Comparison of ENCODE assay signal across 8 cellular contexts in genomic region chr2:230660294-230661060, GRCh38. TPM values are rescaled to one million over a fixed set of nuclear protein-coding genes. Genes with fewer than 3 reads are reported as not detected.
DNase-seq lines count a peak whose midpoint lies in the region; ATAC-seq, FAIRE-seq and TF ChIP-seq lines count a peak whose summit lies in the region.

No MANE protein-coding gene starts in this region.

- H3K4me1 ChIP-seq in endothelial cell of umbilical vein (ENCODE audit: control insufficient read depth, extremely low read depth, insufficient read depth, low read length) (peaks cover 4% of the 10 kb centered on the region), gastrocnemius medialis (peaks cover 20 to 39% of the 10 kb centered on the region in 2 donors)

- no peaks in the 10 kb centered on the region for H4K20me1 ChIP-seq in endothelial cell of umbilical vein (replicated peaks; ENCODE audit: control insufficient read depth, extremely low read depth, insufficient read depth, low read length)

- no peaks in the 10 kb centered on the region for H3K9me3 ChIP-seq in endothelial cell of umbilical vein (replicated peaks; ENCODE audit: control insufficient read depth, insufficient read depth, low read length)
- no peaks in the 10 kb centered on the region for H3K9me3 ChIP-seq in gastrocnemius medialis

- dilution Hi-C loops in endothelial cell of umbilical vein (cut with MboI; ENCODE audit: extremely low pct_ligation_motif_present, low sequenced_read_pairs): no loop called here

- H3K27me3 Mint-ChIP-seq in T-cell: no peaks in the 10 kb centered on the region

- no TSS peak for BruUV-seq in endothelial cell of umbilical vein (replicated peaks; lab: Mats Ljungman, UMichigan)

- TF ChIP-seq POLR2A in endothelial cell of umbilical vein (IDR thresholded peaks at IDR 0.05; ENCODE audit: low read depth, low read length): no peak
- TF ChIP-seq POLR2A in gastrocnemius medialis (IDR thresholded peaks at IDR 0.05): no peak

- POLR2A ChIA-PET in T-cell (lab: Charles Lee) (interaction anchor here in 1 of 2 donors (0.5 kb wide), 1 partner anchor 739 kb away, joined by 3 read pairs; the partner anchor contains the start of gene TRIP12), endothelial cell of umbilical vein (lab: Charles Lee) (interaction anchor here (0.6 kb wide), 1 partner anchor 94 kb away, joined by 3 read pairs; no protein-coding TSS in a partner anchor)

- H3K36me3 Mint-ChIP-seq in T-cell: no peaks in the 10 kb centered on the region

- no peak overlapping the region for H3K27ac ChIP-seq in endothelial cell of umbilical vein (ENCODE audit: insufficient read depth, low read depth, low read length)
- H3K27ac ChIP-seq in gastrocnemius medialis: peak overlapping the region; percentile 45 to 90 (median 72)

- TF ChIP-seq CTCF in GM12873 (IDR thresholded peaks at IDR 0.05; ENCODE audit: insufficient read depth, low read depth, low read length, missing control alignments): peak; percentile 12
- TF ChIP-seq CTCF in endothelial cell of umbilical vein (IDR thresholded peaks at IDR 0.05; ENCODE audit: extremely low read depth in 1 of 2, insufficient read depth in 1 of 2, low read depth in 1 of 2, low read length in 2 of 2): no peak
- TF ChIP-seq CTCF in gastrocnemius medialis (IDR thresholded peaks at IDR 0.05 in 4 of 5, conservative IDR thresholded peaks at IDR 0.05 in 1 of 5): peak in 1 of 5 experiments; percentile 8

- H3K4me3 Mint-ChIP-seq in T-cell: peak overlapping the region; percentile 8 to 71 (median 17)

- FAIRE-seq in endothelial cell of umbilical vein (lab: Jason Lieb, UNC): peak; percentile 78

- H3K9me1 ChIP-seq in endothelial cell of umbilical vein (replicated peaks; ENCODE audit: control insufficient read depth, extremely low read depth, insufficient read depth, low read length): no peaks in the 10 kb centered on the region

- H3K9ac ChIP-seq in endothelial cell of umbilical vein (replicated peaks; ENCODE audit: extremely low read depth, insufficient read depth, low read length): no peak overlapping the region

- H3K4me3 ChIP-seq in endothelial cell of umbilical vein (replicated peaks in 1 of 3; ENCODE audit: insufficient read depth in 1 of 3, low read depth in 1 of 3, low read length in 3 of 3) (no peak overlapping the region), gastrocnemius medialis (no peak overlapping the region)

- H3K79me2 ChIP-seq in endothelial cell of umbilical vein (ENCODE audit: control insufficient read depth, insufficient read depth, low read length): no peaks in the 10 kb centered on the region

- CTCF ChIA-PET in T-cell (lab: Charles Lee) (interaction anchor here in 1 of 2 donors (0.9 to 1.7 kb wide), 4 partner anchors 11 to 54 kb away, joined by 3 to 4 read pairs (median 3); partner anchors contain the start of gene CAB39), endothelial cell of umbilical vein (lab: Charles Lee) (interaction anchor here (0.6 to 1.3 kb wide), 6 partner anchors 10 to 164 kb away, joined by 3 read pairs; no protein-coding TSS in a partner anchor)

- no peaks in the 10 kb centered on the region for H3K9me3 Mint-ChIP-seq in T-cell

- H3K36me3 ChIP-seq in endothelial cell of umbilical vein (ENCODE audit: control insufficient read depth in 2 of 2, extremely low read depth in 1 of 2, insufficient read depth in 2 of 2, low read length in 2 of 2) (no peaks in the 10 kb centered on the region), gastrocnemius medialis (no peaks in the 10 kb centered on the region)

- H2AFZ ChIP-seq in endothelial cell of umbilical vein (ENCODE audit: low read depth, low read length): peak overlapping the region; percentile 69

- in situ Hi-C loops in gastrocnemius medialis (cut with MboI; ENCODE audit: low sequenced_read_pairs in 4 of 4): no loop called here

- no peak overlapping the region for H3K4me2 ChIP-seq in endothelial cell of umbilical vein (ENCODE audit: insufficient read depth, low read length)

- H3K27me3 ChIP-seq in endothelial cell of umbilical vein (ENCODE audit: control insufficient read depth in 2 of 2, insufficient read depth in 2 of 2, low read length in 2 of 2) (no peaks in the 10 kb centered on the region), gastrocnemius medialis (no peaks in the 10 kb centered on the region)

- peaks cover 95 to 97% (median 96%) of the 10 kb centered on the region in 3 donors for H3K4me1 Mint-ChIP-seq in T-cell

- ATAC-seq in T-cell (replicated peaks in 1 of 4) (peak; percentile 24 to 57 (median 38)), gastrocnemius medialis (peak; percentile 88 to 92)

- intact Hi-C loops in endothelial cell of umbilical vein (cut with micrococcal nuclease) (no loop called here), gastrocnemius medialis (cut with DNase I; ENCODE audit: low total_unique reads) (no loop called here)

- DNase-seq in T-cell (peak in 27 of 34 experiments; percentile 14 to 52 (median 36)), endothelial cell of umbilical vein (ENCODE audit: low read depth, low spot score) (no peak), gastrocnemius medialis (peak; percentile 80 to 88), COLO668 (lab: John Stamatoyannopoulos, UW; ENCODE audit: unreplicated experiment) (no peak), inferior parietal cortex (ENCODE audit: extremely low spot score) (no peak), NCI-H187 treated with DMSO at 0.1 percent for 48 hours (lab: John Stamatoyannopoulos, UW) (no peak), ecto neural progenitor cell (ENCODE audit: low spot score) (no peak)

- H3K27ac Mint-ChIP-seq in T-cell: peak overlapping the region; percentile 85 to 93

TF ChIP-seq in endothelial cell of umbilical vein, 7 proteins besides CTCF, POLR2A, EP300 and RAD21:
- no peak for TF ChIP-seq MYC (IDR thresholded peaks at IDR 0.05; ENCODE audit: low read depth, low read length)
- TF ChIP-seq MAX (IDR thresholded peaks at IDR 0.05; ENCODE audit: insufficient read depth, insufficient read length): no peak
- TF ChIP-seq POLR2AphosphoS5 (IDR thresholded peaks at IDR 0.05; ENCODE audit: insufficient read depth, low read depth, low read length): no peak
- no peak for TF ChIP-seq JUN (IDR thresholded peaks at IDR 0.05; ENCODE audit: borderline replicate concordance, insufficient read depth, insufficient read length, low read depth)
- TF ChIP-seq FOS (IDR thresholded peaks at IDR 0.05; ENCODE audit: borderline replicate concordance, insufficient read depth, low read length): no peak
- no peak for TF ChIP-seq GATA2 (IDR thresholded peaks at IDR 0.05; ENCODE audit: insufficient read depth, insufficient read length, low read depth, low read length)
- no peak for TF ChIP-seq EZH2 (IDR thresholded peaks at IDR 0.05; ENCODE audit: borderline replicate concordance, low read depth, low read length, severe bottlenecking)

RNA-seq across cellular contexts. Expression of gene CAB39, which starts 52.2 kb away (rescaled TPM):
- total RNA-seq in T-cell (100 to 1,000 TPM in 1 of 5 donors, 10 to 100 TPM in 4; 91.7 to 102 (median 96.7) TPM), endothelial cell of umbilical vein (53.7 and 57.3 TPM in 2 replicates), gastrocnemius medialis (100 to 1,000 TPM in 3 of 4 donors, 10 to 100 TPM in 1; 93.9 to 211 (median 133) TPM)
- polyA plus RNA-seq in endothelial cell of umbilical vein: 19.8 and 25.7 TPM in 2 replicates
- polyA plus RNA-seq in endothelial cell of umbilical vein (2011; cell fraction: cytosol; rRNA removed): 29.5 and 31.8 TPM in 2 replicates
- 40.4 and 55.9 TPM in 2 replicates for polyA plus RNA-seq in endothelial cell of umbilical vein (2011; cell fraction: nucleus; rRNA removed)
- polyA plus RNA-seq in endothelial cell of umbilical vein (2012): 47.5 and 56.4 TPM in 2 replicates
- 79.2 and 86.5 TPM in 2 replicates for polyA minus RNA-seq in endothelial cell of umbilical vein
- 25.7 TPM for polyA minus RNA-seq in endothelial cell of umbilical vein (2011; cell fraction: cytosol; rRNA and poly(A)+ RNA removed)
- polyA minus RNA-seq in endothelial cell of umbilical vein (2011; cell fraction: nucleus; rRNA and poly(A)+ RNA removed): 50.3 and 63.6 TPM in 2 replicates

Comparison
In these comparisons a context has a peak if more than half of its experiments do, and no peak if none do; other contexts are left out.
1. DNase-seq: peak in T-cell (27 of 34) and gastrocnemius medialis (2 of 2); none in endothelial cell of umbilical vein (single experiment), COLO668 (single experiment), inferior parietal cortex (single experiment), NCI-H187 treated with DMSO at 0.1 percent for 48 hours (single experiment) and ecto neural progenitor cell (single experiment).